ENCODE assay signal across 9 cellular contexts in the genomic region with DNA sequence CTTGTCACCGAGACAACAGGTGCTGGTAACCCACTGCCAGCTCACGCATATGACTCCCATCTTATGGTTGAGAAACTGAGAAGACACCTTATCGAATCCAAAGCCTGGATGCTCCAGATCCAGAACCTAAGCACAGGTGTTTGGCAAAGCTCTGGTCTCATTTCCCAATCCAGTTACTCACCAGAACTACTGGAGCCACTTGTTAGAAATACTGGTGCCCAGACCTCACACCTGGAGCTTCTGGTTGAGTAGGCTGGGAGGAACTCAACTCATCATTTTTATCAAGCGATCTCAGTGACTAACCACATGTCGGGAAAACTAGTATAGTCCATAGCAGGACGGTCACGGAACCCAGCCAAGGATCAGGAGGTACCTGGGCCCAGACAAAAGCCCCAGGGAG.
"Had no signal": no experiment of that assay in that cellular context is flagged by ENCODE, and none has a peak within 500 bp of the region (broad histone marks: within the 10 kb centered on the region; RNA-seq: fewer than 3 reads in every experiment).

No MANE protein-coding gene starts in this region.

- H3K36me3 Mint-ChIP-seq: IgD-negative memory B cell had no signal

- H3K4me3 ChIP-seq: GM23248, HAP-1 had no signal

- ATAC-seq: HCT116, HepG2 had no signal

- H3K9ac ChIP-seq: GM23248 had no signal

- H3K9me3 Mint-ChIP-seq: HFFc6 had no signal

- H3K27ac ChIP-seq: GM23248, HL-60 had no signal

- H3K27ac Mint-ChIP-seq: HFFc6, IgD-negative memory B cell had no signal

- H3K4me3 Mint-ChIP-seq: HFFc6 had no signal

- H3K36me3 ChIP-seq: HAP-1 had no signal

- H3K9me3 ChIP-seq: HAP-1 had no signal

- DNase-seq: GM23248, GOT3, H7, HFFc6 had no signal

- H2AFZ ChIP-seq: GM23248 had no signal

- H3K4me1 ChIP-seq: HAP-1 had no signal
